13 cellular contexts compared by ENCODE assay signal in the genomic region with DNA sequence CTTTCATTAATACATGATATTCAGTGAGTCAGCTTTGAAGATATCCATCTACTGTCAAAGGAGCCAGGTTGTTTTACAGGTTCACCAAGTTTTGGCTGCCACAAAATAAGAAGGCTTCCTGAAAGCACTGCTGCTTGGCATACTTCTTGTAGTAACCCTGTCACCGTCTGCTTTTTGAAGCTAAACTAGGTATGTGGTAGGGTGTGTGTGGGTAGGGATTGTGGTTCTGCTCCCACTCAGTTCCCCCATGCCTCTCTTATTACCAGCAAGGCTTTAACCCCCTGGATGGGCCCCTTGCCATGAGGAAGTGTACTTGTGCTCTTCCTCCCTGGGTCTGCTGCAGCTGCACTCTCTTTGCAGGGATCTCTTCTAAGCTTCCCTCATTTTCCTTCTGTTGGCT.
A peak's percentile ranks its signal among the peaks of the same experiment; 100 is the strongest.
DNase-seq lines count a peak whose midpoint lies in the region; ATAC-seq and TF ChIP-seq lines count a peak whose summit lies in the region.
"Had no signal": no experiment of that assay in that cellular context is flagged by ENCODE, and none has a peak within 500 bp of the region (broad histone marks: within the 10 kb centered on the region; RNA-seq: fewer than 3 reads in every experiment).

No MANE protein-coding gene starts in this region.

- no peak for TF ChIP-seq CTCF in NB4 (IDR thresholded peaks at IDR 0.05; ENCODE audit: low read depth, low read length)

- H3K36me3 ChIP-seq in H7 (replicated peaks; ENCODE audit: control insufficient read depth, insufficient read depth, low read length) = no peaks in the 10 kb centered on the region
- H3K36me3 ChIP-seq: Peyer's patch had no signal

- H3K4me3 ChIP-seq in NB4 (ENCODE audit: low read depth, low read length) = no peak overlapping the region
- H3K4me3 ChIP-seq in H7 (ENCODE audit: insufficient read depth, low read depth, low read length) = no peak overlapping the region
- H3K4me3 ChIP-seq: Peyer's patch had no signal

- no peaks in the 10 kb centered on the region for H3K27me3 Mint-ChIP-seq in naive B cell
- H3K27me3 Mint-ChIP-seq in T-helper 2 cell treated with Interferon-gamma antibody and Interleukin-4, amounts not matched to agents 5 μg/mL and 100 μg/mL, for 36 hours (ENCODE audit: low read depth) = no peaks in the 10 kb centered on the region

- DNase-seq in GF-D8 (lab: John Stamatoyannopoulos, UW) = peak; percentile 90
- peak; percentile 95 for DNase-seq in NB4 (ENCODE audit: low read depth)
- DNase-seq in astrocyte of the hippocampus (ENCODE audit: low read depth, low spot score) = peak; percentile 20
- DNase-seq in naive B cell = no peak
- no peak for DNase-seq in germinal center (ENCODE audit: low spot score)
- no peak for DNase-seq in T-helper 2 cell treated with Interferon-gamma antibody and Interleukin-4, amounts not matched to agents 5 μg/mL and 100 μg/mL, for 36 hours (ENCODE audit: low spot score)
- no peak for DNase-seq in H7
- no peak for DNase-seq in NCI-H1105 treated with DMSO at 0.1 percent for 48 hours (lab: John Stamatoyannopoulos, UW)
- DNase-seq: activated CD4-positive, CD25-positive, alpha-beta regulatory T cell treated with anti-CD3 and anti-CD28 coated beads, Interleukin-2, amount 50 U/mL, for 72 hours; activated effector memory CD4-positive, alpha-beta T cell treated with anti-CD3 and anti-CD28 coated beads, Interleukin-2, amount 50 U/mL, for 16 hours; NCI-H1436 treated with DMSO at 0.1 percent for 48 hours; Peyer's patch; stimulated activated CD8-positive, alpha-beta memory T cell treated with anti-CD3 and anti-CD28 coated beads, Interleukin-4, amount 100 ng/mL, for 48 hours had no signal

- H3K4me3 Mint-ChIP-seq in naive B cell = peak overlapping the region in 4 of 8 donors; percentile 13 to 62 (median 22)
- no peak overlapping the region for H3K4me3 Mint-ChIP-seq in T-helper 2 cell treated with Interferon-gamma antibody and Interleukin-4, amounts not matched to agents 5 μg/mL and 100 μg/mL, for 36 hours

- no peak for TF ChIP-seq POLR2A in NB4 (IDR thresholded peaks at IDR 0.05; ENCODE audit: extremely low read depth, insufficient read length)

- no peaks in the 10 kb centered on the region for H3K27me3 ChIP-seq in H7 (ENCODE audit: control insufficient read depth, insufficient read depth, low read length)
- H3K27me3 ChIP-seq: Peyer's patch had no signal

- H3K4me1 Mint-ChIP-seq in naive B cell = peaks cover 31 to 55% (median 53%) of the 10 kb centered on the region in 3 donors
- no peaks in the 10 kb centered on the region for H3K4me1 Mint-ChIP-seq in T-helper 2 cell treated with Interferon-gamma antibody and Interleukin-4, amounts not matched to agents 5 μg/mL and 100 μg/mL, for 36 hours (ENCODE audit: low read depth)

- H3K36me3 Mint-ChIP-seq in naive B cell = peaks cover 11 to 33% of the 10 kb centered on the region in 2 donors
- H3K36me3 Mint-ChIP-seq in T-helper 2 cell treated with Interferon-gamma antibody and Interleukin-4, amounts not matched to agents 5 μg/mL and 100 μg/mL, for 36 hours (ENCODE audit: low read depth) = no peaks in the 10 kb centered on the region

- H3K9me3 Mint-ChIP-seq in naive B cell = peaks cover 0 to 8% (median 3%) of the 10 kb centered on the region in 7 donors
- no peaks in the 10 kb centered on the region for H3K9me3 Mint-ChIP-seq in T-helper 2 cell treated with Interferon-gamma antibody and Interleukin-4, amounts not matched to agents 5 μg/mL and 100 μg/mL, for 36 hours

- ATAC-seq in naive B cell (ENCODE audit: low read depth in 2 of 2) = peak; percentile 25 to 47

- peak overlapping the region in 4 of 6 donors; percentile 9 to 80 (median 62) for H3K27ac Mint-ChIP-seq in naive B cell
- H3K27ac Mint-ChIP-seq in T-helper 2 cell treated with Interferon-gamma antibody and Interleukin-4, amounts not matched to agents 5 μg/mL and 100 μg/mL, for 36 hours = no peak overlapping the region

Comparison
In these comparisons a context has a peak if more than half of its experiments do, and no peak if none do; other contexts are left out.
1. DNase-seq: peak in GF-D8 (single experiment), NB4 (single experiment) and astrocyte of the hippocampus (single experiment); none in naive B cell (single experiment), germinal center (single experiment), T-helper 2 cell treated with Interferon-gamma antibody and Interleukin-4, amounts not matched to agents 5 μg/mL and 100 μg/mL, for 36 hours (single experiment), H7 (single experiment) and NCI-H1105 treated with DMSO at 0.1 percent for 48 hours (single experiment).